Comparison of ENCODE assay signal across 8 cellular contexts in the genomic region with DNA sequence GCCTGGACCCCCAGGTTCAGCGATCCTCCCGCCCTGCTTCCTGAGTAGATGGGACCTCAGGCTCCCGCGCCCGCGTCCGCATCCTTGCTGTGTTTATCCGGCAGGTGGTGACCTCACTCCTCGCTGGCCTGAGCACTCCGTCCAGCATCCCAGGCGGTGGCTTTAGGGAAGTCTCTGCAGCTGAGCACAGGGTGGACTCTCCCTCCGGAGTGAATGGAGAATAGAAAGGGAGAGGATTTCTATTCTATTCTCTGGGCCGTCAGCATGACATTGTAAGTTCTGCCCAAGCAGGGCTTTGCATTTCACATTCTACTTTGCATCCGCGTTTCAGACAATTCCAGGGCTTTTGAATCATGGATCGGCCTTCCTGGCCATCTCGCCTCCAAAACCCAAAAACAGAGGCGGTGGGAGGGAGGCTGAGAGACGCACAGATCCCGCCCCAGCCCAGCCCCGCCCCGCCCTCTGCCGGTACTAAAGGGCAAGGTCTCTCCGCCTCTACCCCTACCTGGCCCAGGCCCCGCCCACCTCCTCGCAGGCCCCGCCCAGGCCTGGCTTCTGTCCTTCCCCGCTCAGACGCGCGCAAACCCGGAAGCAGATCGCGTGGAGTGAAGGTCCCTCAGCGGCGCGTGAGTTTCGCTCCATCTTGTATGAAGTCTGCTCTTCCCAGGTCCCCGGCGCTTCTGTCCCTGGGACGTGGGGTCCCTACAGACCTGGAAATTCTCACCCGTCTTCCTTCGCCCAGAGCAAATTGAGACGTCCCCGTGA. TPM values are rescaled to one million over a fixed set of nuclear protein-coding genes. Genes with fewer than 3 reads are reported as not detected.
A peak's percentile ranks its signal among the peaks of the same experiment; 100 is the strongest.
DNase-seq lines count a peak whose midpoint lies in the region; ATAC-seq and TF ChIP-seq lines count a peak whose summit lies in the region.

A gene (plus strand): TSS at position 572 of the 765 bp plus-strand sequence. CDS start 6,577 bp downstream, outside the sequence.

- H3K27me3 Mint-ChIP-seq in natural killer cell (ENCODE audit: low read depth in 2 of 2), result no peaks in the 10 kb centered on the region

- BruUV-seq in Panc1 (replicated peaks; lab: Mats Ljungman, UMichigan), result TSS peak; percentile 71

- DNase-seq in DMS 273 treated with DMSO at 0.1 percent for 48 hours (lab: John Stamatoyannopoulos, UW), result peak; percentile 69
- DNase-seq in HuH-7 (ENCODE audit: low spot score), result peak; percentile 82
- DNase-seq in Panc1 (ENCODE audit: low read depth, low spot score), result peak; percentile 57
- peak; percentile 95 for DNase-seq in activated T-helper 1 cell treated with Interleukin-2 at 50 U/mL for 16 hours (ENCODE audit: low read depth)
- DNase-seq in fibroblast of mammary gland (ENCODE audit: low read depth), result peak; percentile 52
- DNase-seq in natural killer cell, result peak; percentile 99
- peak; percentile 91 to 97 (median 96) for DNase-seq in stimulated activated naive CD4-positive, alpha-beta T cell (lab: John Stamatoyannopoulos, UW)

- H3K9me3 Mint-ChIP-seq in natural killer cell, result no peaks in the 10 kb centered on the region

- CTCF ChIA-PET in Panc1 (lab: Charles Lee), result interaction anchor here (0.6 kb wide), 1 partner anchor 170 kb away, joined by 6 read pairs; no protein-coding TSS in a partner anchor

- H3K4me3 ChIP-seq in Panc1 (ENCODE audit: low read depth in 2 of 2, low read length in 2 of 2), result peak within 1 kb of the TSS; percentile 87 to 91
- peak within 1 kb of the TSS; percentile 70 for H3K4me3 ChIP-seq in fibroblast of mammary gland (ENCODE audit: control insufficient read depth, low read depth, low read length)

- H3K27ac ChIP-seq in Panc1 (ENCODE audit: low read length), result peak within 1 kb of the TSS; percentile 93

- POLR2A ChIA-PET in Panc1 (lab: Charles Lee), result interaction anchor here (0.6 kb wide), 1 partner anchor 22 kb away, joined by 11 read pairs; no protein-coding TSS in a partner anchor

- peaks cover 3% of the 10 kb centered on the region for H3K4me1 ChIP-seq in Panc1 (ENCODE audit: control insufficient read depth, insufficient read depth, low read length)

- in situ Hi-C loops in Panc1 (cut with HindIII; ENCODE audit: low pct_unique_long_range_greater_than_20kb, low sequenced_read_pairs), result no loop called here

- H3K36me3 ChIP-seq in Panc1 (ENCODE audit: control insufficient read depth, insufficient read depth, low read length), result no peaks in the 10 kb centered on the region

- H3K9me3 ChIP-seq in Panc1 (ENCODE audit: control insufficient read depth, insufficient read depth, low read depth, low read length), result no peaks in the 10 kb centered on the region

- H3K36me3 Mint-ChIP-seq in natural killer cell, result no peaks in the 10 kb centered on the region

- ATAC-seq in GM21515 (IDR thresholded peaks at IDR 0.05; ENCODE audit: unreplicated experiment) (peak; percentile 96), Panc1 (peak; percentile 100), natural killer cell (peak; percentile 99 to 100 (median 100))

- intact Hi-C loops in Panc1 (cut with micrococcal nuclease; ENCODE audit: unreplicated experiment), result no loop called here
- intact Hi-C loops in natural killer cell (cut with micrococcal nuclease), result loop anchor here (1.0 kb wide), 4 partner anchors 30 to 170 kb away; a partner anchor contains a TSS

- H3K27me3 ChIP-seq in Panc1 (ENCODE audit: control insufficient read depth, insufficient read depth, low read length), result no peaks in the 10 kb centered on the region

- H3K4me1 Mint-ChIP-seq in natural killer cell, result peaks cover 30 to 36% of the 10 kb centered on the region in 2 donors

- H3K27ac Mint-ChIP-seq in natural killer cell, result peak within 1 kb of the TSS; percentile 85 to 90

- H3K4me3 Mint-ChIP-seq in natural killer cell, result peak within 1 kb of the TSS; percentile 94

- peak; percentile 64 for TF ChIP-seq CTCF in Panc1 (IDR thresholded peaks at IDR 0.05)
- peak; percentile 7 for TF ChIP-seq CTCF in fibroblast of mammary gland (conservative IDR thresholded peaks at IDR 0.05; ENCODE audit: control insufficient read depth, insufficient read depth, low read depth, low read length)
- TF ChIP-seq CTCF in natural killer cell (IDR thresholded peaks at IDR 0.05), result peak; percentile 65

RNA-seq across cellular contexts. Expression of the gene that starts here (rescaled TPM):
- total RNA-seq in Panc1 (2021; ENCODE audit: unreplicated experiment) (23.4 TPM), natural killer cell (10 to 100 TPM; 20.7 to 27.0 (median 21.8) TPM)
- 7.2 TPM for polyA plus RNA-seq in Panc1 (2012; ENCODE audit: insufficient read length)

Comparison
In these comparisons a context has a peak if more than half of its experiments do, and no peak if none do; other contexts are left out.
1. Peak in every context shown above with its lines: DNase-seq, ATAC-seq, H3K4me3 ChIP-seq and H3K27ac ChIP-seq.
2. CTCF ChIP-seq: peak in every context shown above with its lines; median percentile 65 in natural killer cell; 64 in Panc1; 7 in fibroblast of mammary gland.